Comparison of ENCODE assay signal across 1 cellular context in the genomic region with DNA sequence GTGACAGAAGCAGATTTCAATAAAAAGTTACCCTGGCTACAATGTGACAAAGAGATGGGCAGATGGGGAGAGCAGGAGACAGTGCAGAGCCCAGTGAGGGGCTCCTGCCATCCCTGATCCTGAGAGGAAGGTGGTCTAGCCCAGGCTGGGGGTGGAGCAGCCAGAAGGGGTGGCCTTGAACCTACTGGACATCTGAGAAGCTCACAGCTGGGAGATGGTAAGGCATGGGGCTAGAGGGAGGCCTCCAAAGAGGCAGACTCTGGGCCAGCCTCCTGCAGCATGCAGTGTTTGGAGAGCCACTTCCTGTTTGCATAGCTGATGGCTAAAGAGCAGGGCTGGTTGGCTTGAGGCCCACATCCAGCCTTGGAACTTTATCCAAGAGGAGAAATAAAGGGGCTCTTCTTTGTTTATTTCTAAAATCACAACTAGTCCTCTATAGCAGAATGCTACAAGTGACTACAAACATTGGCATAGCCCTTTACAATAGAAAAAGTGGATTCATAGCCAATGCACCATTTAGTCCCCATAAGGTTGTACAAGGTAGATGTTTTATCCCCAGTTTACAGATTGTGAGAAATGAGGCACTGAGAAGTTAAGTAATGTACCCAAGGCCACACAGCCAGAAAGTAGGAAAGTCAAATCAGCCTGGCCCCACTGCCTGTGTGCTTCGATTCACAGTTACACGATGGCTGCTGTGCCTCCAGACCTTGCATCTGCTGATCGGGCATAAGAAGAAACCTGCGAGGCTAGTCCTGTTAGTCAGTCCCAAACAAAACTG.
TF ChIP-seq lines count a peak whose summit lies in the region.

No MANE protein-coding gene starts in this region.

TF ChIP-seq in GM23338, 12 proteins besides CTCF, POLR2A, EP300 and RAD21 (continued from another document):
- TF ChIP-seq, protein P1, sequence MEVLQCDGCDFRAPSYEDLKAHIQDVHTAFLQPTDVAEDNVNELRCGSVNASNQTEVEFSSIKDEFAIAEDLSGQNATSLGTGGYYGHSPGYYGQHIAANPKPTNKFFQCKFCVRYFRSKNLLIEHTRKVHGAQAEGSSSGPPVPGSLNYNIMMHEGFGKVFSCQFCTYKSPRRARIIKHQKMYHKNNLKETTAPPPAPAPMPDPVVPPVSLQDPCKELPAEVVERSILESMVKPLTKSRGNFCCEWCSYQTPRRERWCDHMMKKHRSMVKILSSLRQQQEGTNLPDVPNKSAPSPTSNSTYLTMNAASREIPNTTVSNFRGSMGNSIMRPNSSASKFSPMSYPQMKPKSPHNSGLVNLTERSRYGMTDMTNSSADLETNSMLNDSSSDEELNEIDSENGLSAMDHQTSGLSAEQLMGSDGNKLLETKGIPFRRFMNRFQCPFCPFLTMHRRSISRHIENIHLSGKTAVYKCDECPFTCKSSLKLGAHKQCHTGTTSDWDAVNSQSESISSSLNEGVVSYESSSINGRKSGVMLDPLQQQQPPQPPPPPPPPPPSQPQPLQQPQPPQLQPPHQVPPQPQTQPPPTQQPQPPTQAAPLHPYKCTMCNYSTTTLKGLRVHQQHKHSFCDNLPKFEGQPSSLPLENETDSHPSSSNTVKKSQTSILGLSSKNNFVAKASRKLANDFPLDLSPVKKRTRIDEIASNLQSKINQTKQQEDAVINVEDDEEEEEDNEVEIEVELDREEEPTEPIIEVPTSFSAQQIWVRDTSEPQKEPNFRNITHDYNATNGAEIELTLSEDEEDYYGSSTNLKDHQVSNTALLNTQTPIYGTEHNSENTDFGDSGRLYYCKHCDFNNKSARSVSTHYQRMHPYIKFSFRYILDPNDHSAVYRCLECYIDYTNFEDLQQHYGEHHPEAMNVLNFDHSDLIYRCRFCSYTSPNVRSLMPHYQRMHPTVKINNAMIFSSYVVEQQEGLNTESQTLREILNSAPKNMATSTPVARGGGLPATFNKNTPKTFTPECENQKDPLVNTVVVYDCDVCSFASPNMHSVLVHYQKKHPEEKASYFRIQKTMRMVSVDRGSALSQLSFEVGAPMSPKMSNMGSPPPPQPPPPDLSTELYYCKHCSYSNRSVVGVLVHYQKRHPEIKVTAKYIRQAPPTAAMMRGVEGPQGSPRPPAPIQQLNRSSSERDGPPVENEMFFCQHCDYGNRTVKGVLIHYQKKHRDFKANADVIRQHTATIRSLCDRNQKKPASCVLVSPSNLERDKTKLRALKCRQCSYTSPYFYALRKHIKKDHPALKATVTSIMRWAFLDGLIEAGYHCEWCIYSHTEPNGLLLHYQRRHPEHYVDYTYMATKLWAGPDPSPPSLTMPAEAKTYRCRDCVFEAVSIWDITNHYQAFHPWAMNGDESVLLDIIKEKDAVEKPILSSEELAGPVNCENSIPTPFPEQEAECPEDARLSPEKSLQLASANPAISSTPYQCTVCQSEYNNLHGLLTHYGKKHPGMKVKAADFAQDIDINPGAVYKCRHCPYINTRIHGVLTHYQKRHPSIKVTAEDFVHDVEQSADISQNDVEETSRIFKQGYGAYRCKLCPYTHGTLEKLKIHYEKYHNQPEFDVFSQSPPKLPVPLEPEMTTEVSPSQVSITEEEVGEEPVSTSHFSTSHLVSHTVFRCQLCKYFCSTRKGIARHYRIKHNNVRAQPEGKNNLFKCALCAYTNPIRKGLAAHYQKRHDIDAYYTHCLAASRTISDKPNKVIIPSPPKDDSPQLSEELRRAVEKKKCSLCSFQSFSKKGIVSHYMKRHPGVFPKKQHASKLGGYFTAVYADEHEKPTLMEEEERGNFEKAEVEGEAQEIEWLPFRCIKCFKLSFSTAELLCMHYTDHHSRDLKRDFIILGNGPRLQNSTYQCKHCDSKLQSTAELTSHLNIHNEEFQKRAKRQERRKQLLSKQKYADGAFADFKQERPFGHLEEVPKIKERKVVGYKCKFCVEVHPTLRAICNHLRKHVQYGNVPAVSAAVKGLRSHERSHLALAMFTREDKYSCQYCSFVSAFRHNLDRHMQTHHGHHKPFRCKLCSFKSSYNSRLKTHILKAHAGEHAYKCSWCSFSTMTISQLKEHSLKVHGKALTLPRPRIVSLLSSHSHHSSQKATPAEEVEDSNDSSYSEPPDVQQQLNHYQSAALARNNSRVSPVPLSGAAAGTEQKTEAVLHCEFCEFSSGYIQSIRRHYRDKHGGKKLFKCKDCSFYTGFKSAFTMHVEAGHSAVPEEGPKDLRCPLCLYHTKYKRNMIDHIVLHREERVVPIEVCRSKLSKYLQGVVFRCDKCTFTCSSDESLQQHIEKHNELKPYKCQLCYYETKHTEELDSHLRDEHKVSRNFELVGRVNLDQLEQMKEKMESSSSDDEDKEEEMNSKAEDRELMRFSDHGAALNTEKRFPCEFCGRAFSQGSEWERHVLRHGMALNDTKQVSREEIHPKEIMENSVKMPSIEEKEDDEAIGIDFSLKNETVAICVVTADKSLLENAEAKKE (CRISPR knock-in tag; IDR thresholded peaks at IDR 0.05), result no peak
- no peak for TF ChIP-seq STAT1 (IDR thresholded peaks at IDR 0.05; ENCODE audit: unreplicated experiment)
TF ChIP-seq in GM23338: peak in this region for 0.
